ENCODE assay signal across 9 cellular contexts in genomic region chr11:33633251-33634003, GRCh38.
DNase-seq lines count a peak whose midpoint lies in the region; ATAC-seq and TF ChIP-seq lines count a peak whose summit lies in the region.
"Had no signal": no experiment of that assay in that cellular context is flagged by ENCODE, and none has a peak within 500 bp of the region (broad histone marks: within the 10 kb centered on the region; RNA-seq: fewer than 3 reads in every experiment).

No MANE protein-coding gene starts in this region.

- no peak overlapping the region for H3K27ac Mint-ChIP-seq in activated T-helper 1 cell treated with anti-CD3 and anti-CD28 coated beads, Interleukin-12 subunit alpha, Interleukin-12 subunit beta, Interleukin-2, Interleukin-4 antibody, amounts not matched to agents 30 ng/mL and 10 ng/mL and 1 ng/mL, durations not matched to agents 14 hours and 24 hours and 36 hours

- H3K4me1 ChIP-seq in body of pancreas, result no peaks in the 10 kb centered on the region
- H3K4me1 ChIP-seq: tibial artery had no signal

- H3K27ac ChIP-seq in body of pancreas, result no peak overlapping the region
- H3K27ac ChIP-seq: tibial artery had no signal

- peak; percentile 95 for DNase-seq in ELR (ENCODE audit: low read depth)
- DNase-seq in NCI-H187 treated with DMSO at 0.1 percent for 48 hours (lab: John Stamatoyannopoulos, UW), result peak; percentile 97
- DNase-seq in amniotic epithelial cell (ENCODE audit: low read depth), result peak; percentile 92
- peak; percentile 62 for DNase-seq in kidney glomerular epithelial cell (lab: John Stamatoyannopoulos, UW)
- DNase-seq in NCI-H524 treated with DMSO at 0.1 percent for 48 hours (lab: John Stamatoyannopoulos, UW), result no peak
- DNase-seq in activated T-helper 1 cell treated with anti-CD3 and anti-CD28 coated beads, Interleukin-12 subunit alpha, Interleukin-12 subunit beta, Interleukin-2, Interleukin-4 antibody, amounts not matched to agents 30 ng/mL and 10 ng/mL and 1 ng/mL, durations not matched to agents 14 hours and 24 hours and 36 hours (ENCODE audit: low spot score), result no peak
- DNase-seq in body of pancreas, result no peak
- no peak for DNase-seq in COLO829 (ENCODE audit: low spot score)
- DNase-seq: tibial artery had no signal

- no peaks in the 10 kb centered on the region for H3K9me3 Mint-ChIP-seq in activated T-helper 1 cell treated with anti-CD3 and anti-CD28 coated beads, Interleukin-12 subunit alpha, Interleukin-12 subunit beta, Interleukin-2, Interleukin-4 antibody, amounts not matched to agents 30 ng/mL and 10 ng/mL and 1 ng/mL, durations not matched to agents 14 hours and 24 hours and 36 hours

- ATAC-seq in body of pancreas, result no peak

- no peaks in the 10 kb centered on the region for H3K36me3 ChIP-seq in body of pancreas (replicated peaks in 1 of 2; ENCODE audit: insufficient read depth in 1 of 2, low read depth in 2 of 2)
- H3K36me3 ChIP-seq: tibial artery had no signal

- H3K27me3 ChIP-seq in body of pancreas, result no peaks in the 10 kb centered on the region
- H3K27me3 ChIP-seq: tibial artery had no signal

- no peaks in the 10 kb centered on the region for H3K4me1 Mint-ChIP-seq in activated T-helper 1 cell treated with anti-CD3 and anti-CD28 coated beads, Interleukin-12 subunit alpha, Interleukin-12 subunit beta, Interleukin-2, Interleukin-4 antibody, amounts not matched to agents 30 ng/mL and 10 ng/mL and 1 ng/mL, durations not matched to agents 14 hours and 24 hours and 36 hours (ENCODE audit: low read depth)

- WGBS in body of pancreas, 2 donors, result 73 to 77% methylated on average over 15 of the region's 15 CpGs

- intact Hi-C loops in activated T-helper 1 cell treated with anti-CD3 and anti-CD28 coated beads, Interleukin-12 subunit alpha, Interleukin-12 subunit beta, Interleukin-2, Interleukin-4 antibody, amounts not matched to agents 30 ng/mL and 10 ng/mL and 1 ng/mL, durations not matched to agents 14 hours and 24 hours and 36 hours (cut with micrococcal nuclease), result no loop called here
- intact Hi-C loops in body of pancreas (cut with DNase I), result no loop called here

- TF ChIP-seq CTCF in body of pancreas (IDR thresholded peaks at IDR 0.05), result no peak

- no peaks in the 10 kb centered on the region for H3K9me3 ChIP-seq in body of pancreas
- H3K9me3 ChIP-seq: tibial artery had no signal

- H3K4me3 ChIP-seq in body of pancreas, result no peak overlapping the region
- H3K4me3 ChIP-seq: tibial artery had no signal

- TF ChIP-seq POLR2A in body of pancreas (IDR thresholded peaks at IDR 0.05), result no peak

- H3K36me3 Mint-ChIP-seq in activated T-helper 1 cell treated with anti-CD3 and anti-CD28 coated beads, Interleukin-12 subunit alpha, Interleukin-12 subunit beta, Interleukin-2, Interleukin-4 antibody, amounts not matched to agents 30 ng/mL and 10 ng/mL and 1 ng/mL, durations not matched to agents 14 hours and 24 hours and 36 hours (ENCODE audit: low read depth), result no peaks in the 10 kb centered on the region

- peaks cover 6% of the 10 kb centered on the region for H3K27me3 Mint-ChIP-seq in activated T-helper 1 cell treated with anti-CD3 and anti-CD28 coated beads, Interleukin-12 subunit alpha, Interleukin-12 subunit beta, Interleukin-2, Interleukin-4 antibody, amounts not matched to agents 30 ng/mL and 10 ng/mL and 1 ng/mL, durations not matched to agents 14 hours and 24 hours and 36 hours (ENCODE audit: insufficient read depth)

- no peak overlapping the region for H3K4me3 Mint-ChIP-seq in activated T-helper 1 cell treated with anti-CD3 and anti-CD28 coated beads, Interleukin-12 subunit alpha, Interleukin-12 subunit beta, Interleukin-2, Interleukin-4 antibody, amounts not matched to agents 30 ng/mL and 10 ng/mL and 1 ng/mL, durations not matched to agents 14 hours and 24 hours and 36 hours

Comparison
In these comparisons a context has a peak if more than half of its experiments do, and no peak if none do; other contexts are left out.
1. DNase-seq: peak in ELR (single experiment), NCI-H187 treated with DMSO at 0.1 percent for 48 hours (single experiment), amniotic epithelial cell (single experiment) and kidney glomerular epithelial cell (single experiment); none in NCI-H524 treated with DMSO at 0.1 percent for 48 hours (single experiment), activated T-helper 1 cell treated with anti-CD3 and anti-CD28 coated beads, Interleukin-12 subunit alpha, Interleukin-12 subunit beta, Interleukin-2, Interleukin-4 antibody, amounts not matched to agents 30 ng/mL and 10 ng/mL and 1 ng/mL, durations not matched to agents 14 hours and 24 hours and 36 hours (single experiment), body of pancreas (0 of 4) and COLO829 (single experiment).